8 cellular contexts compared by ENCODE assay signal in the genomic region with DNA sequence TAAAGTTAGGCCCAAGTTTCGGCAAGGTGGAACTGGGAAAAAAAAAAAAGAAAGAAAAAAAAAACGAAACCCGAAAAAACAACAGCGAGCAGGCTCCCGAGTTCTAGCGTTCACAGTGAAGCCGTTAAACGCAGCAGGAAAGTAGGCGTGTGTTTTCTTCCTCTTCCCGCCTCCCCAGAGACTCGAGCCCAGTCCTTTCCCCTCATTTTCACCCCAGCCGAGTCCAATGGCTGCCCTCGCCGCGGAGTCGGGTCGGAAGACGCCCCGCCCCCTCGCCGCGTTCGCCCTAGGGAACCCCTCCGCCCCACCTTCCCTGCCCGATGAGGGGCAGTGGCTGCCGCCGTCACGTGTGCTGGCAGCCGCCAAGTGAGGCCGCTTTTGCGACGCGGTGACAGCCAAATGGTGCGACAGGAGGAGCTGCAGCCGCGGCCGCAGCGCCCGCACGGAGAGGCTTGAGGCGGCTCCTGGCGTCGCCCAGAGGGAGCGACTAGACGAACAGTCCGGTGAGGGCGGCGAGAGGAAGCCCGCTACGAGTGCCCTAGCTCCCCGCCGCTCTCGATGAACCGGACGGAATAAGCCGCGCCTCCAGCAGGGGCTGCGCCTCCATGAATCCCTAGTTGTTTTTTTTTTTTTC. TPM values are rescaled to one million over a fixed set of nuclear protein-coding genes. Genes with fewer than 3 reads are reported as not detected.
A peak's percentile ranks its signal among the peaks of the same experiment; 100 is the strongest.
DNase-seq lines count a peak whose midpoint lies in the region; ATAC-seq lines count a peak whose summit lies in the region.

PKN2 (plus strand) TSS at position 426 of the 634 bp plus-strand sequence. CDS start 308 bp downstream, outside the sequence.

- CTCF ChIA-PET in activated CD8-positive, alpha-beta memory T cell treated with anti-CD3 and anti-CD28 coated beads for 36 hours (lab: Charles Lee) = interaction anchor here (0.6 to 2.5 kb wide), 8 partner anchors 9 to 193 kb away, joined by 3 to 7 read pairs (median 3); no protein-coding TSS in a partner anchor

- peak; percentile 92 for ATAC-seq in GM21360 (IDR thresholded peaks at IDR 0.05; ENCODE audit: unreplicated experiment)

- DNase-seq in COR-L47 (lab: John Stamatoyannopoulos, UW) (peak; percentile 99), HT1080 (ENCODE audit: low read depth) (peak; percentile 98), NOMO-1 (lab: John Stamatoyannopoulos, UW; ENCODE audit: unreplicated experiment in 2 of 2) (peak; percentile 98), lung microvascular endothelial cell (ENCODE audit: low read depth in 2 of 2) (peak; percentile 99)
- peak; percentile 95 for DNase-seq in effector CD8-positive, alpha-beta T cell (lab: John Stamatoyannopoulos, UW)
- DNase-seq in stimulated activated CD4-positive, alpha-beta T cell treated with anti-CD3 and anti-CD28 coated beads, TNF-alpha, amount 100 ng/mL, for 48 hours (ENCODE audit: low read depth in 3 of 3) = peak; percentile 92 to 97 (median 94)

- POLR2A ChIA-PET in activated CD8-positive, alpha-beta memory T cell treated with anti-CD3 and anti-CD28 coated beads for 36 hours (lab: Charles Lee) = interaction anchor here (0.6 to 1.8 kb wide), 8 partner anchors 9 to 1304 kb away, joined by 3 to 12 read pairs (median 4); no protein-coding TSS in a partner anchor

RNA-seq across cellular contexts. Expression of gene PKN2, which starts in this region (rescaled TPM):
- 15.9 and 17.5 TPM in 2 replicates for total RNA-seq in HT1080 (2014; rRNA removed; shearing (Covaris generic))
- 17.2 and 22.7 TPM in 2 replicates for polyA plus RNA-seq in HT1080 (2015; cell fraction: cytosol; rRNA removed)
- polyA plus RNA-seq in HT1080 (2015; cell fraction: nucleus; rRNA removed) = 52.1 and 65.5 TPM in 2 replicates
- 10 to 100 TPM; 15.3 to 18.7 TPM for total RNA-seq in activated CD8-positive, alpha-beta memory T cell treated with anti-CD3 and anti-CD28 coated beads for 36 hours
- 16.3 and 16.6 TPM in 2 replicates for total RNA-seq in lung microvascular endothelial cell

Comparison
In these comparisons a context has a peak if more than half of its experiments do, and no peak if none do; other contexts are left out.
1. Peak in every context shown above with its lines: DNase-seq and ATAC-seq.